Comparison of ENCODE assay signal across 28 cellular contexts in the genomic region with DNA sequence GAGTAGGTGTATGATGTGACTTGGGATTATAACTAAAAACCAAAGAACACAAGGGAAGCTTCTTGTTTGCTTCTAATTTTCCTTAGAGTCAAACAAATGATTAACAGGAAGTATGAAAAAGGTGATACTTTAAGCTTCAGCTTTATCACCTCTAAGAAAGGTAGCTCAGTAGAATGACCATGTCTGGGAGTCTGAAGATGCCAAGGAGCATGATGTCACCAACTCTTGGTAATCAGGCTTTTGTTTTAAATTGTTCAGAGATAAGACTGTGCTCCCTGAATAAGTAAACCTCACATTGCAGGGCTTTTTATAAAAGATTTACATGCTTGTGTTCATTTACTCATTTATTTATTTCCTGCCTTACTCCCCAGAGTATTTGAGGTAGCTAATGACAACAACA.
DNase-seq lines count a peak whose midpoint lies in the region; ATAC-seq, FAIRE-seq and TF ChIP-seq lines count a peak whose summit lies in the region.
"Had no signal": no experiment of that assay in that cellular context is flagged by ENCODE, and none has a peak within 500 bp of the region (broad histone marks: within the 10 kb centered on the region; RNA-seq: fewer than 3 reads in every experiment).

No MANE protein-coding gene starts in this region.

- no peak for TF ChIP-seq POLR2A in H54 (IDR thresholded peaks at IDR 0.05; ENCODE audit: low read depth, low read length)

- ATAC-seq in GM18511 (IDR thresholded peaks at IDR 0.05; ENCODE audit: unreplicated experiment), result no peak
- ATAC-seq: gastrocnemius medialis, upper lobe of right lung had no signal

- H3K9me3 Mint-ChIP-seq in chondrocyte (ENCODE audit: low read depth), result no peaks in the 10 kb centered on the region
- H3K9me3 Mint-ChIP-seq: activated CD4-positive, alpha-beta memory T cell treated with anti-CD3 and anti-CD28 coated beads, Interleukin-2, amount 10 ng/mL, durations not matched to agents 7 days and 5 days; activated T-helper 2 cell treated with anti-CD3 and anti-CD28 coated beads, Interferon-gamma antibody, Interleukin-2, Interleukin-4, amounts not matched to agents 10 μg/mL and 5 μg/mL and 100 μg/mL, durations not matched to agents 14 hours and 24 hours and 36 hours had no signal

- H3K27me3 Mint-ChIP-seq in chondrocyte (ENCODE audit: low read depth), result no peaks in the 10 kb centered on the region
- H3K27me3 Mint-ChIP-seq: activated CD4-positive, alpha-beta memory T cell treated with anti-CD3 and anti-CD28 coated beads, Interleukin-2, amount 10 ng/mL, durations not matched to agents 7 days and 5 days; activated naive CD8-positive, alpha-beta T cell had no signal

- TF ChIP-seq CTCF in fibroblast of the aortic adventitia (IDR thresholded peaks at IDR 0.05; ENCODE audit: insufficient read depth, low read length), result no peak
- TF ChIP-seq CTCF in chondrocyte (IDR thresholded peaks at IDR 0.05), result no peak

- no peaks in the 10 kb centered on the region for H3K4me1 Mint-ChIP-seq in chondrocyte (ENCODE audit: low read depth)

- H3K4me3 ChIP-seq in fibroblast of the aortic adventitia (ENCODE audit: low read depth, low read length), result no peak overlapping the region
- H3K4me3 ChIP-seq: BLaER1 treated with 17β-estradiol and CSF1 and Interleukin-3, amounts not matched to agents 10 nM and 100 nM; gastrocnemius medialis; lung; prostate gland; upper lobe of right lung had no signal

- no peak overlapping the region for H3K4me3 Mint-ChIP-seq in chondrocyte (ENCODE audit: unreplicated experiment)
- H3K4me3 Mint-ChIP-seq: activated CD4-positive, alpha-beta memory T cell treated with anti-CD3 and anti-CD28 coated beads, Interleukin-2, amount 10 ng/mL, durations not matched to agents 7 days and 5 days; activated naive CD8-positive, alpha-beta T cell had no signal

- peak; percentile 48 for FAIRE-seq in H54 (lab: Jason Lieb, UNC)
- FAIRE-seq: GM12891, islet of Langerhans had no signal

- no peak for DNase-seq in H54 (ENCODE audit: insufficient read length, low spot score)
- DNase-seq in amniotic epithelial cell (ENCODE audit: low read depth), result peak; percentile 41
- peak; percentile 42 for DNase-seq in fibroblast of the aortic adventitia (ENCODE audit: low read depth)
- peak; percentile 42 for DNase-seq in renal cortical epithelial cell (ENCODE audit: low read depth)
- no peak for DNase-seq in chondrocyte (ENCODE audit: low spot score)
- no peak for DNase-seq in hepatic stellate cell (ENCODE audit: low spot score)
- DNase-seq: ACHN; activated CD4-positive, alpha-beta memory T cell treated with anti-CD3 and anti-CD28 coated beads, Interleukin-2, amount 10 ng/mL, durations not matched to agents 7 days and 5 days; activated CD4-positive, CD25-positive, alpha-beta regulatory T cell; cerebellar nuclear complex; DND-41; gastrocnemius medialis; H7; Kasumi-1; NCI-H1048; NCI-H187; SHP77; substantia nigra; SW 1271; upper lobe of right lung had no signal

- no peak overlapping the region for H3K27ac Mint-ChIP-seq in chondrocyte (ENCODE audit: unreplicated experiment)
- H3K27ac Mint-ChIP-seq: activated CD4-positive, alpha-beta memory T cell treated with anti-CD3 and anti-CD28 coated beads, Interleukin-2, amount 10 ng/mL, durations not matched to agents 7 days and 5 days; activated naive CD8-positive, alpha-beta T cell; activated T-helper 2 cell treated with anti-CD3 and anti-CD28 coated beads, Interferon-gamma antibody, Interleukin-2, Interleukin-4, amounts not matched to agents 10 μg/mL and 5 μg/mL and 100 μg/mL, durations not matched to agents 14 hours and 24 hours and 36 hours had no signal

- peaks cover 3% of the 10 kb centered on the region for H3K36me3 Mint-ChIP-seq in chondrocyte (ENCODE audit: low read depth)
- H3K36me3 Mint-ChIP-seq: activated naive CD8-positive, alpha-beta T cell had no signal

Comparison
In these comparisons a context has a peak if more than half of its experiments do, and no peak if none do; other contexts are left out.
1. DNase-seq: peak in amniotic epithelial cell (single experiment), fibroblast of the aortic adventitia (single experiment) and renal cortical epithelial cell (single experiment); none in H54 (single experiment), chondrocyte (single experiment) and hepatic stellate cell (single experiment).